Comparison of ENCODE assay signal across 8 cellular contexts in the genomic region with DNA sequence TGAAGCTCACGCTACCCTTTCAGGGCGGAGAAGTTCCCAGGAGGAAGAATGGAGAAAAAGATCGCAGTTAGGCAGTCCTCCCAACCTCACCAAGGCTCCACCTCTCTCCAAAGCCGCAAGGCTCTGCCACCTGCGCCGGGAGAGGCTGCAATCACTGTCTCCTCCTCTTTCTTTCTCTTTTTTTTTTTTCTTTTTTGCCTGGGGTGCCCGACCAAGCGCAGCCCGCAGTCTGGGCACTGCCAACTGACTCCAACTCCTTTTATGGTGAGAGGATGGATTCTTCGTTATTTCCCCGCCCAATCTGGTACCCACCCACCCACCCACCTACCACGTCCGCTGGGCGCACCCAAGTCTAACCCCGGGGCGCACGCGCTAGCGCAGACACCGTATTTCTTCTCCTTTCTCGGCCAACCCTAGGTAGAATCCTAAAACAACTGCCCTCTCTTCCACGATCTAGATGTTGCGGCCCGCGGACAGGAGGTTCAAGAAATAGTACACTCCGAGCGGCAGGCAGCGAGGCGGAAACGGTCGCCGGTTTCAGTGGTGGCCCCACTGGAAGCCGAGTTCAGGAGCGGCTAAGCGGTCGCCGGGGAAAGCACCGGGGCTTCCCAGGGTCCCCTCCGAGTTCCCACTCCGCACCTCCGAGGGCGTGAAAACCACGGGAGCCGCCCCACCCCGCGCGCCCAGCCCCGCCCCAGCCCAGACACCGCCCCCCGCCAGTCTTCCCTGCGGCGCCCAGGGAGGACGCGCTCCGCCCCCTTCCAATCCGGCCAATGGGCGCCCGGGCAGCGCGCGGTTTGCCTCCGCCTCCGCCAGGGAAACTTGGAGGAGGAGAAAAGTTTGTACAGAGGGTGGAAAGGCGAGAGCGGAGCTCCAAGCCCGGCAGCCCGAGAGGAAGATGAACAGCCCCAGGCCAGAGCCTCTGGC. TPM values are rescaled to one million over a fixed set of nuclear protein-coding genes. Genes with fewer than 3 reads are reported as not detected.
DNase-seq lines count a peak whose midpoint lies in the region; ATAC-seq and TF ChIP-seq lines count a peak whose summit lies in the region.

A gene (plus strand): TSS at position 845 of the 927 bp plus-strand sequence. CDS start 1,079 bp downstream, outside the sequence.

- DNase-seq in AG10803 (ENCODE audit: low read depth) (peak; percentile 83), NCI-H748 (lab: John Stamatoyannopoulos, UW; ENCODE audit: unreplicated experiment) (peak; percentile 97), dermis microvascular lymphatic vessel endothelial cell (ENCODE audit: low read depth in 2 of 2) (peak; percentile 32 to 93), right lobe of liver (peak; percentile 92 to 96 (median 95))
- peak; percentile 89 for DNase-seq in activated CD4-positive, alpha-beta T cell treated with anti-CD3 and anti-CD28 coated beads, Interleukin-2, amount 50 U/mL, for 4 hours
- peak; percentile 94 for DNase-seq in stimulated activated CD4-positive, alpha-beta T cell treated with anti-CD3 and anti-CD28 coated beads, Interleukin-4, amount 100 ng/mL, for 24 hours

- under 1% methylated on average over 25 of the region's 67 CpGs for WGBS in right lobe of liver (ENCODE audit: insufficient coverage, low coverage, low lambda C conversion rate, missing lambda C conversion rate)

- no peaks in the 10 kb centered on the region for H3K9me3 ChIP-seq in right lobe of liver

- ATAC-seq in GM19043 (IDR thresholded peaks at IDR 0.05; ENCODE audit: low read depth, unreplicated experiment) (peak; percentile 63), HG03354 (IDR thresholded peaks at IDR 0.05; ENCODE audit: poor library complexity, severe bottlenecking, unreplicated experiment) (peak; percentile 65), right lobe of liver (peak; percentile 95 to 98 (median 96))

- peak within 1 kb of the TSS; percentile 53 to 77 (median 69) for H3K27ac ChIP-seq in right lobe of liver

- H3K4me3 ChIP-seq in AG10803 (ENCODE audit: low read length), result peak within 1 kb of the TSS; percentile 75
- H3K4me3 ChIP-seq in right lobe of liver, result peak within 1 kb of the TSS; percentile 46 to 73 (median 58)

- no peak for TF ChIP-seq CTCF in AG10803 (conservative IDR thresholded peaks at IDR 0.05; ENCODE audit: low read length)
- no peak for TF ChIP-seq CTCF in right lobe of liver (IDR thresholded peaks at IDR 0.05)

- intact Hi-C loops in right lobe of liver (cut with DNase I), result no loop called here

- peaks cover 0 to 11% (median 2%) of the 10 kb centered on the region in 4 donors for H3K4me1 ChIP-seq in right lobe of liver

- H3K27me3 ChIP-seq in right lobe of liver, result peaks cover 0 to 13% of the 10 kb centered on the region in 2 donors

- H3K36me3 ChIP-seq in right lobe of liver, result no peaks in the 10 kb centered on the region

- peak; percentile 77 for TF ChIP-seq POLR2A in right lobe of liver (IDR thresholded peaks at IDR 0.05)

RNA-seq across cellular contexts. Expression of the gene that starts here (rescaled TPM):
- total RNA-seq in dermis microvascular lymphatic vessel endothelial cell (5.7 and 5.9 TPM in 2 replicates), right lobe of liver (1 to 10 TPM in 5 of 6 experiments, under 1 TPM in 1; 0.84 to 4.4 (median 2.9) TPM)

Comparison
In these comparisons a context has a peak if more than half of its experiments do, and no peak if none do; other contexts are left out.
1. Peak in every context shown above with its lines: DNase-seq, ATAC-seq, H3K4me3 ChIP-seq and H3K27ac ChIP-seq.